ENCODE assay signal across 8 cellular contexts in the genomic region with DNA sequence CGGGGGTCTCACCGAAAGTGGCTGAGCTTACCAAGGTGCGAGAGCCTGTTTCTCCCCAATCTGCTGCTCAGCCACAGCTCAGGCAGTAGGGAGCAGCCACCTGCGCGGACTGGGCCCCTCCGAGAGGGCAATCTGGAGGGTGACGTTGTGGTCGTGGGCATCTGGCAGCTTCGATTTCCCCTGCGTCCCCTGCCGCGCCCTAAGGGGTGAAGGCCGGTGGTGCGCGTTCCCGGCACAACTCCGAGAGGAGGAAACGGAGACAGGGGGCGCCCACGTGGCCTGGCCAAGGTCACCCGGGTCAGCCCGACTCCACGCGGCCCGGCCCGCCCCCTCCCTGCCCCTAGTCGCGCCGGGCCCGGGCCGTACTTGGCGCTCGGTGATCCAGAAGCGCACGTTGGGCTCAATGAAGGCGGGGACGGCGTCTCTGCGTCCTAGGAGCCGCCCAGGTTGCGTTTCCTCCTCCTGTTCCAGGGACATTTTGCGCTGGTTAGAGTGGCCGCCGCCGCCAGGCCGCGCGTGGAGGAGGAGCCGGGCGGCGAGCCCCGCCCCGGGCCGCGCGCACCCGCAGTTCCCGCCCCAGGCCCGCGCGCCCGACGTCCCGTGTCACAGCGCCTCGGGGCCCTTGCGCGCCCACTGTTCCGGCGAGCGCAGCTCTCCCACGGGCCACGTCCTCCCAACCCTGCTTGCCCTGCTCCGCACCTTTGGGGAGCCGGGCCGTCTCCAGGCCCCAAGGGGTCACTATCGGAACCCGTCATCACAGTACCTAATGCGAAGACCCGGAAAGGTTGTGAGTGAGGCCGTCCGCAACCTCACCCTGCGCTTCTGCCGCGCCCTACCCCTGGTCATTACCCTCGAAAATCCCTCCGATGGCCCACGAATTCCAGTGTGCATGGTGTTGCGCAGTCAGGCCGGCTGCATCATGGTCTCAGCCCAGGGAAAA. TPM values are rescaled to one million over a fixed set of nuclear protein-coding genes. Genes with fewer than 3 reads are reported as not detected.
DNase-seq lines count a peak whose midpoint lies in the region; ATAC-seq and TF ChIP-seq lines count a peak whose summit lies in the region.

A gene with protein sequence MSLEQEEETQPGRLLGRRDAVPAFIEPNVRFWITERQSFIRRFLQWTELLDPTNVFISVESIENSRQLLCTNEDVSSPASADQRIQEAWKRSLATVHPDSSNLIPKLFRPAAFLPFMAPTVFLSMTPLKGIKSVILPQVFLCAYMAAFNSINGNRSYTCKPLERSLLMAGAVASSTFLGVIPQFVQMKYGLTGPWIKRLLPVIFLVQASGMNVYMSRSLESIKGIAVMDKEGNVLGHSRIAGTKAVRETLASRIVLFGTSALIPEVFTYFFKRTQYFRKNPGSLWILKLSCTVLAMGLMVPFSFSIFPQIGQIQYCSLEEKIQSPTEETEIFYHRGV (minus strand): TSS at position 544 of the 940 bp plus-strand sequence. CDS start 67 bp downstream, at position 477.

- peak within 1 kb of the TSS in 1 of 2 experiments; percentile 57 for H3K23ac ChIP-seq in mesenchymal stem cell (ENCODE audit: low read length in 2 of 2)

- POLR2A ChIA-PET in activated CD8-positive, alpha-beta T cell treated with anti-CD3 and anti-CD28 coated beads for 36 hours (lab: Charles Lee): interaction anchor here (0.7 to 2.9 kb wide), 18 partner anchors 11 to 186 kb away, joined by 3 to 14 read pairs (median 4); no protein-coding TSS in a partner anchor

- H3K4me1 ChIP-seq in mesenchymal stem cell (ENCODE audit: control insufficient read depth, insufficient read depth, low read depth, low read length): peaks cover 9% of the 10 kb centered on the region

- intact Hi-C loops in activated CD8-positive, alpha-beta T cell treated with anti-CD3 and anti-CD28 coated beads for 36 hours (cut with micrococcal nuclease): no loop called here

- DNase-seq in AML-193 (lab: John Stamatoyannopoulos, UW) (peak; percentile 83 to 90), NCI-H748 (lab: John Stamatoyannopoulos, UW; ENCODE audit: unreplicated experiment) (peak; percentile 65), mesenchymal stem cell (peak; percentile 59)
- peak; percentile 80 for DNase-seq in activated CD8-positive, alpha-beta T cell treated with anti-CD3 and anti-CD28 coated beads for 36 hours
- peak; percentile 72 for DNase-seq in effector CD4-positive, alpha-beta T cell
- peak; percentile 70 for DNase-seq in stimulated activated CD8-positive, alpha-beta memory T cell treated with anti-CD3 and anti-CD28 coated beads, Interleukin-12 subunit alpha, Interleukin-12 subunit beta, amount 100 ng/mL, for 4 hours (ENCODE audit: low read depth)

- H3K9ac ChIP-seq in mesenchymal stem cell (ENCODE audit: low read length): peak within 1 kb of the TSS; percentile 90

- H2BK120ac ChIP-seq in mesenchymal stem cell (ENCODE audit: low read depth, low read length): peak within 1 kb of the TSS; percentile 83

- no peaks in the 10 kb centered on the region for H3K27me3 Mint-ChIP-seq in activated CD8-positive, alpha-beta T cell treated with anti-CD3 and anti-CD28 coated beads for 36 hours

- H3K4me3 Mint-ChIP-seq in activated CD8-positive, alpha-beta T cell treated with anti-CD3 and anti-CD28 coated beads for 36 hours: peak within 1 kb of the TSS; percentile 79

- H3K9me3 ChIP-seq in mesenchymal stem cell (ENCODE audit: control insufficient read depth, low read length): no peaks in the 10 kb centered on the region

- no peak within 1 kb of the TSS for H2BK5ac ChIP-seq in mesenchymal stem cell (ENCODE audit: low read depth, low read length, poor library complexity, severe bottlenecking)

- peaks cover 14 to 39% of the 10 kb centered on the region in 2 experiments for H3K36me3 ChIP-seq in mesenchymal stem cell (ENCODE audit: control insufficient read depth in 1 of 2, insufficient read depth in 2 of 2, low read depth in 1 of 2, low read length in 2 of 2)

- no peaks in the 10 kb centered on the region for H3K9me3 Mint-ChIP-seq in activated CD8-positive, alpha-beta T cell treated with anti-CD3 and anti-CD28 coated beads for 36 hours

- peaks cover 45% of the 10 kb centered on the region for H3K36me3 Mint-ChIP-seq in activated CD8-positive, alpha-beta T cell treated with anti-CD3 and anti-CD28 coated beads for 36 hours (ENCODE audit: low read depth)

- H3K18ac ChIP-seq in mesenchymal stem cell (ENCODE audit: low read depth in 1 of 2, low read length in 2 of 2): peak within 1 kb of the TSS; percentile 88 to 92

- peak within 1 kb of the TSS; percentile 32 for H2AFZ ChIP-seq in mesenchymal stem cell (ENCODE audit: low read depth, low read length)

- peak within 1 kb of the TSS; percentile 93 for H4K91ac ChIP-seq in mesenchymal stem cell (ENCODE audit: low read length)

- peaks cover 8% of the 10 kb centered on the region for H3K79me1 ChIP-seq in mesenchymal stem cell (replicated peaks; ENCODE audit: low read length, poor library complexity, severe bottlenecking)

- 3% methylated on average over 83 of the region's 90 CpGs for whole genome bisulfite sequencing in mesenchymal stem cell

- no peak within 1 kb of the TSS for H2AK5ac ChIP-seq in mesenchymal stem cell (ENCODE audit: low read length, severe bottlenecking)

- H4K8ac ChIP-seq in mesenchymal stem cell (ENCODE audit: low read length): peak within 1 kb of the TSS; percentile 97

- peak within 1 kb of the TSS; percentile 81 to 84 for H3K4me3 ChIP-seq in mesenchymal stem cell (ENCODE audit: insufficient read depth in 1 of 2, low read depth in 1 of 2, low read length in 2 of 2)

- ATAC-seq in GM18868 (IDR thresholded peaks at IDR 0.05; ENCODE audit: unreplicated experiment) (peak; percentile 93), HG03097 (IDR thresholded peaks at IDR 0.05; ENCODE audit: low FRiP score, unreplicated experiment) (peak; percentile 85)
- peak; percentile 92 for ATAC-seq in activated CD8-positive, alpha-beta T cell treated with anti-CD3 and anti-CD28 coated beads for 36 hours

- no peak for TF ChIP-seq CTCF in activated CD8-positive, alpha-beta T cell treated with anti-CD3 and anti-CD28 coated beads for 36 hours (IDR thresholded peaks at IDR 0.05)

- H3K4me2 ChIP-seq in mesenchymal stem cell (ENCODE audit: low read length, poor library complexity, severe bottlenecking): peak within 1 kb of the TSS; percentile 77

- H3K27me3 ChIP-seq in mesenchymal stem cell (ENCODE audit: control insufficient read depth in 1 of 2, insufficient read depth in 1 of 2, low read length in 2 of 2): no peaks in the 10 kb centered on the region

- peak within 1 kb of the TSS; percentile 95 for H3K27ac Mint-ChIP-seq in activated CD8-positive, alpha-beta T cell treated with anti-CD3 and anti-CD28 coated beads for 36 hours

- H3K27ac ChIP-seq in mesenchymal stem cell (ENCODE audit: low read length, poor library complexity, severe bottlenecking): no peak within 1 kb of the TSS

- CTCF ChIA-PET in activated CD8-positive, alpha-beta T cell treated with anti-CD3 and anti-CD28 coated beads for 36 hours (lab: Charles Lee): interaction anchor here (1.0 to 1.3 kb wide), 3 partner anchors 33 to 42 kb away, joined by 3 to 5 read pairs (median 5); a partner anchor contains a TSS

- H2BK12ac ChIP-seq in mesenchymal stem cell (ENCODE audit: low read length in 2 of 2): peak within 1 kb of the TSS; percentile 61 to 81

- H3K4ac ChIP-seq in mesenchymal stem cell (ENCODE audit: low read depth in 1 of 2, low read length in 2 of 2): peak within 1 kb of the TSS; percentile 71

- H3K4me1 Mint-ChIP-seq in activated CD8-positive, alpha-beta T cell treated with anti-CD3 and anti-CD28 coated beads for 36 hours (ENCODE audit: low read depth): peaks cover 37% of the 10 kb centered on the region

- peak within 1 kb of the TSS; percentile 85 for H2BK15ac ChIP-seq in mesenchymal stem cell (ENCODE audit: low read depth, poor library complexity, severe bottlenecking)

- peak within 1 kb of the TSS in 1 of 2 experiments; percentile 85 for H3K14ac ChIP-seq in mesenchymal stem cell (ENCODE audit: low read length in 2 of 2)

RNA-seq across cellular contexts. Expression of the gene that starts here (rescaled TPM):
- total RNA-seq in activated CD8-positive, alpha-beta T cell treated with anti-CD3 and anti-CD28 coated beads for 36 hours: 10 to 100 TPM; 45.9 to 50.3 TPM
- 14.4 TPM for polyA plus RNA-seq in mesenchymal stem cell (2013, experiment 1 of 2)
- polyA plus RNA-seq in mesenchymal stem cell (2013, experiment 2 of 2): 17.1 TPM
